1 cellular context compared by ENCODE assay signal in the genomic region with DNA sequence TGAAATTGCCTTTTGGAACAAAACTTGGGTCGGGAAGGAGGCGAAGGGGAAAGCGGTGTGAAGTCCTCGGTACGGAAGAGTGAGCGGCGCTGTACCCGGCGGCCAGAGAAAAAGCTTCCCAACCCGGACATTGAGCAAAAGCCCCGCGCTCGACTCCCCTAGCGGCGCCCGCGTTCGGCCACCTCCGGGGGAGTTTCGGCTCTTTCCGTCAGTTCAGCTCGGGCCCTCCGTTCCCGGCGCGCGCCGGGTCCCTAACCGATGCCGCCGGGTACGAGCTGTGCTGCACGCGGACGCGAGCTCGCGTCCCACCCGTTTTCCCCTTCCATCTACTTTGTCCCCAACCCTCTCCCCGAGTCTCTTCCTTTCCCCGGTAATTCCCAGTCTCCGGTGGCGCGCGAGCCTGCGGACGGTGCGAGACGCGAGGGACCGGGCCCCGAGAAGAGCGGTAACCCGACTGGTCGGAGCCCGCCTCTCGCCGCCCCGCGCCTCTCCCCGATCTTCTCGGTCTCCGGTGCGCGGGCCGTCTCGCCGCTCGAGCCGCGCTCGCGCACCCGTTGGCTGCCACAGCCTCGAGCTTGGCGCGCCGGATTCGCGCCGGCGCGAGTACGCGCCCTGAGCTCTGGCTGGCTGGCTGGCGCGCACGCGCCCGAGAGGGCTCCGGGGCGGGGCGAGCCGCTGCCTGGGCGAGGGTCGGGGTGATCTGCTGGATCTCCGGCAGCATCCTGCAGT.
TF ChIP-seq lines count a peak whose summit lies in the region.

No MANE protein-coding gene starts in this region.

TF ChIP-seq in HepG2, 621 proteins besides CTCF, POLR2A, EP300 and RAD21 (continued from another document):
- no peak for TF ChIP-seq ELF3 (CRISPR knock-in tag; IDR thresholded peaks at IDR 0.05)
- TF ChIP-seq, protein P1, sequence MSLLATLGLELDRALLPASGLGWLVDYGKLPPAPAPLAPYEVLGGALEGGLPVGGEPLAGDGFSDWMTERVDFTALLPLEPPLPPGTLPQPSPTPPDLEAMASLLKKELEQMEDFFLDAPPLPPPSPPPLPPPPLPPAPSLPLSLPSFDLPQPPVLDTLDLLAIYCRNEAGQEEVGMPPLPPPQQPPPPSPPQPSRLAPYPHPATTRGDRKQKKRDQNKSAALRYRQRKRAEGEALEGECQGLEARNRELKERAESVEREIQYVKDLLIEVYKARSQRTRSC (CRISPR knock-in tag; IDR thresholded peaks at IDR 0.05; ENCODE audit: low read depth), result no peak
- TF ChIP-seq HNRNPL (IDR thresholded peaks at IDR 0.05; ENCODE audit: low read depth, low read length), result 0 out of 2 replicates have a peak, but pooled peaks have one; percentile 6
- peak in 1 of 2 experiments; percentile 75; a peak in 2 of 4 replicates for TF ChIP-seq HMGXB4 (CRISPR knock-in tag; IDR thresholded peaks at IDR 0.05; ENCODE audit: borderline replicate concordance in 1 of 2, low read depth in 1 of 2)
- peak; percentile 93; the same call in 1 of the 2 replicates for TF ChIP-seq BCL3 (CRISPR knock-in tag; IDR thresholded peaks at IDR 0.05)
- TF ChIP-seq GTF3A (CRISPR knock-in tag; conservative IDR thresholded peaks at IDR 0.05), result no peak
- TF ChIP-seq BCL6 (CRISPR knock-in tag; IDR thresholded peaks at IDR 0.05), result no peak
- TF ChIP-seq HMG20B (CRISPR knock-in tag; conservative IDR thresholded peaks at IDR 0.05), result no peak
- no peak for TF ChIP-seq SP1 (IDR thresholded peaks at IDR 0.05)
- 0 out of 2 replicates have a peak, but pooled peaks have one; percentile 10 for TF ChIP-seq SP1 (CRISPR knock-in tag; IDR thresholded peaks at IDR 0.05)
- no peak for TF ChIP-seq HNRNPH1 (optimal IDR thresholded peaks at IDR 0.05; ENCODE audit: low read depth, low read length)
- no peak for TF ChIP-seq REPIN1 (CRISPR knock-in tag; IDR thresholded peaks at IDR 0.05; ENCODE audit: borderline replicate concordance, low read depth)
- TF ChIP-seq, protein P2, sequence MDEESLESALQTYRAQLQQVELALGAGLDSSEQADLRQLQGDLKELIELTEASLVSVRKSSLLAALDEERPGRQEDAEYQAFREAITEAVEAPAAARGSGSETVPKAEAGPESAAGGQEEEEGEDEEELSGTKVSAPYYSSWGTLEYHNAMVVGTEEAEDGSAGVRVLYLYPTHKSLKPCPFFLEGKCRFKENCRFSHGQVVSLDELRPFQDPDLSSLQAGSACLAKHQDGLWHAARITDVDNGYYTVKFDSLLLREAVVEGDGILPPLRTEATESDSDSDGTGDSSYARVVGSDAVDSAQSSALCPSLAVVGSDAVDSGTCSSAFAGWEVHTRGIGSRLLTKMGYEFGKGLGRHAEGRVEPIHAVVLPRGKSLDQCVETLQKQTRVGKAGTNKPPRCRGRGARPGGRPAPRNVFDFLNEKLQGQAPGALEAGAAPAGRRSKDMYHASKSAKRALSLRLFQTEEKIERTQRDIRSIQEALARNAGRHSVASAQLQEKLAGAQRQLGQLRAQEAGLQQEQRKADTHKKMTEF (CRISPR knock-in tag; IDR thresholded peaks at IDR 0.05), result peak; percentile 81
- no peak for TF ChIP-seq SSRP1 (CRISPR knock-in tag; IDR thresholded peaks at IDR 0.05)
- TF ChIP-seq ZNF546 (CRISPR knock-in tag; conservative IDR thresholded peaks at IDR 0.05), result 0 out of 2 replicates have a peak, but pooled peaks have one; percentile 18
- peak; percentile 78; the same call in 1 of the 2 replicates for TF ChIP-seq RFXAP (CRISPR knock-in tag; IDR thresholded peaks at IDR 0.05; ENCODE audit: borderline replicate concordance)
- no peak for TF ChIP-seq JUNB (CRISPR knock-in tag; IDR thresholded peaks at IDR 0.05; ENCODE audit: borderline replicate concordance)
- no peak for TF ChIP-seq HOXA7 (CRISPR knock-in tag; IDR thresholded peaks at IDR 0.05)
- TF ChIP-seq ZNF619 (CRISPR knock-in tag; IDR thresholded peaks at IDR 0.05), result peak; percentile 73; the same call in 1 of the 2 replicates
- no peak for TF ChIP-seq POLR2AphosphoS2 (IDR thresholded peaks at IDR 0.05; ENCODE audit: low read depth, low read length)
- peak; percentile 58 for TF ChIP-seq ZNF790 (CRISPR knock-in tag; IDR thresholded peaks at IDR 0.05; ENCODE audit: borderline replicate concordance)
- no peak; the same call in 1 of the 2 replicates for TF ChIP-seq ZSCAN25 (CRISPR knock-in tag; IDR thresholded peaks at IDR 0.05)
- peak; percentile 14; the same call in 1 of the 2 replicates for TF ChIP-seq IKZF5 (CRISPR knock-in tag; IDR thresholded peaks at IDR 0.05)
- no peak; the same call in 1 of the 2 replicates for TF ChIP-seq PATZ1 (CRISPR knock-in tag; IDR thresholded peaks at IDR 0.05)
- TF ChIP-seq, protein P3, sequence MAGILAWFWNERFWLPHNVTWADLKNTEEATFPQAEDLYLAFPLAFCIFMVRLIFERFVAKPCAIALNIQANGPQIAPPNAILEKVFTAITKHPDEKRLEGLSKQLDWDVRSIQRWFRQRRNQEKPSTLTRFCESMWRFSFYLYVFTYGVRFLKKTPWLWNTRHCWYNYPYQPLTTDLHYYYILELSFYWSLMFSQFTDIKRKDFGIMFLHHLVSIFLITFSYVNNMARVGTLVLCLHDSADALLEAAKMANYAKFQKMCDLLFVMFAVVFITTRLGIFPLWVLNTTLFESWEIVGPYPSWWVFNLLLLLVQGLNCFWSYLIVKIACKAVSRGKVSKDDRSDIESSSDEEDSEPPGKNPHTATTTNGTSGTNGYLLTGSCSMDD (CRISPR knock-in tag; IDR thresholded peaks at IDR 0.05), result no peak
- no peak for TF ChIP-seq RARA (CRISPR knock-in tag; IDR thresholded peaks at IDR 0.05)
- no peak for TF ChIP-seq TOPORS (CRISPR knock-in tag; IDR thresholded peaks at IDR 0.05)
- TF ChIP-seq ZNF720 (CRISPR knock-in tag; IDR thresholded peaks at IDR 0.05), result no peak
- peak; percentile 57; the same call in 1 of the 2 replicates for TF ChIP-seq ZNF800 (CRISPR knock-in tag; IDR thresholded peaks at IDR 0.05)
- TF ChIP-seq TEAD2 (CRISPR knock-in tag; IDR thresholded peaks at IDR 0.05), result no peak
- TF ChIP-seq, protein P4, sequence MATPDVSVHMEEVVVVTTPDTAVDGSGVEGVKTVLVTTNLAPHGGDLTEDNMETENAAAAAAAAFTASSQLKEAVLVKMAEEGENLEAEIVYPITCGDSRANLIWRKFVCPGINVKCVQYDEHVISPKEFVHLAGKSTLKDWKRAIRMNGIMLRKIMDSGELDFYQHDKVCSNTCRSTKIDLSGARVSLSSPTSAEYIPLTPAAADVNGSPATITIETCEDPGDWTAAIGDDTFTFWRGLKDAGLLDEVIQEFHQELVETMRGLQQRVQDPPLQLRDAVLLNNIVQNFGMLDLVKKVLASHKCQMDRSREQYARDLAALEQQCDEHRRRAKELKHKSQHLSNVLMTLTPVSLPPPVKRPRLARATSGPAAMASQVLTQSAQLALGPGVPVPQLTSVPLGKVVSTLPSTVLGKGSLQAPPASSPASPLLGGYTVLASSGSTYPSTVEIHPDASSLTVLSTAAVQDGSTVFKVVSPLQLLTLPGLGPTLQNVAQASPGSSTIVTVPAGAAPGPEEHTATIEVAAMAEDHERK (CRISPR knock-in tag; IDR thresholded peaks at IDR 0.05; ENCODE audit: low read depth), result no peak
- TF ChIP-seq HOXD1 (CRISPR knock-in tag; IDR thresholded peaks at IDR 0.05), result 0 out of 2 replicates have a peak, but pooled peaks have one; percentile 18
- TF ChIP-seq GZF1 (CRISPR knock-in tag; IDR thresholded peaks at IDR 0.05), result no peak
- TF ChIP-seq, protein P5, sequence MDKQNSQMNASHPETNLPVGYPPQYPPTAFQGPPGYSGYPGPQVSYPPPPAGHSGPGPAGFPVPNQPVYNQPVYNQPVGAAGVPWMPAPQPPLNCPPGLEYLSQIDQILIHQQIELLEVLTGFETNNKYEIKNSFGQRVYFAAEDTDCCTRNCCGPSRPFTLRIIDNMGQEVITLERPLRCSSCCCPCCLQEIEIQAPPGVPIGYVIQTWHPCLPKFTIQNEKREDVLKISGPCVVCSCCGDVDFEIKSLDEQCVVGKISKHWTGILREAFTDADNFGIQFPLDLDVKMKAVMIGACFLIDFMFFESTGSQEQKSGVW (CRISPR knock-in tag; IDR thresholded peaks at IDR 0.05; ENCODE audit: borderline replicate concordance), result no peak
